8 cellular contexts compared by ENCODE assay signal in genomic region chr19:51570962-51571575, GRCh38. TPM values are rescaled to one million over a fixed set of nuclear protein-coding genes. Genes with fewer than 3 reads are reported as not detected.
DNase-seq lines count a peak whose midpoint lies in the region; ATAC-seq and TF ChIP-seq lines count a peak whose summit lies in the region.

ZNF175 (plus strand) TSS chr19:51571283; CDS start chr19:51573330, 2,047 bp downstream.

- H3K36me3 ChIP-seq in rectal smooth muscle tissue (ENCODE audit: control insufficient read depth, insufficient read depth, low read length) (peaks cover 6% of the 10 kb centered on the region), aorta (ENCODE audit: control insufficient read depth in 1 of 2, insufficient read depth in 2 of 2, low read length in 1 of 2) (peaks cover 0 to 2% of the 10 kb centered on the region in 2 donors)

- H3K4me1 ChIP-seq in rectal smooth muscle tissue (ENCODE audit: control insufficient read depth, insufficient read depth, low read length): peaks cover 14% of the 10 kb centered on the region
- H3K4me1 ChIP-seq in aorta (ENCODE audit: control insufficient read depth in 1 of 2, insufficient read depth in 2 of 2, low read length in 2 of 2): peaks cover 2 to 4% of the 10 kb centered on the region in 2 donors

- no peak for TF ChIP-seq CTCF in GM12864 (IDR thresholded peaks at IDR 0.05; ENCODE audit: low read depth, low read length, missing control alignments)
- TF ChIP-seq CTCF in astrocyte of the spinal cord (IDR thresholded peaks at IDR 0.05; ENCODE audit: low read depth, low read length): no peak

- no peak within 1 kb of the TSS for H3K9ac ChIP-seq in rectal smooth muscle tissue (ENCODE audit: low read length)

- in situ Hi-C loops in astrocyte of the spinal cord (cut with HindIII; ENCODE audit: low sequenced_read_pairs): no loop called here

- peak within 1 kb of the TSS; percentile 81 for H3K4me3 ChIP-seq in GM12864 (ENCODE audit: low read depth, low read length)
- peak within 1 kb of the TSS; percentile 88 for H3K4me3 ChIP-seq in astrocyte of the spinal cord (ENCODE audit: low read depth, low read length)
- H3K4me3 ChIP-seq in rectal smooth muscle tissue (ENCODE audit: low read length): peak within 1 kb of the TSS; percentile 69
- H3K4me3 ChIP-seq in aorta (ENCODE audit: low read length in 2 of 2): peak within 1 kb of the TSS; percentile 84 to 94

- no peaks in the 10 kb centered on the region for H3K9me3 ChIP-seq in aorta (ENCODE audit: control insufficient read depth, low read length)

- H3K27me3 ChIP-seq in rectal smooth muscle tissue (ENCODE audit: control insufficient read depth, insufficient read depth, low read length): no peaks in the 10 kb centered on the region
- H3K27me3 ChIP-seq in aorta (ENCODE audit: control insufficient read depth in 1 of 2, insufficient read depth in 2 of 2, low read length in 1 of 2): no peaks in the 10 kb centered on the region

- peak; percentile 93 for DNase-seq in GM12864 (ENCODE audit: low read depth)
- peak; percentile 94 for DNase-seq in NCI-H146 treated with DMSO at 0.1 percent for 48 hours (lab: John Stamatoyannopoulos, UW; ENCODE audit: unreplicated experiment)
- peak; percentile 80 for DNase-seq in T1000 (lab: John Stamatoyannopoulos, UW)
- DNase-seq in astrocyte of the spinal cord (ENCODE audit: low read depth, low spot score): peak; percentile 98
- DNase-seq in hippocampal formation (lab: John Stamatoyannopoulos, UW): peak; percentile 90 to 95
- peak; percentile 95 to 98 for DNase-seq in aorta

- H3K27ac ChIP-seq in rectal smooth muscle tissue (ENCODE audit: low read depth, low read length) (peak within 1 kb of the TSS; percentile 64), aorta (ENCODE audit: low read depth in 1 of 2, low read length in 2 of 2) (no peak within 1 kb of the TSS)

- intact Hi-C loops in aorta (cut with DNase I): loop anchor here in 1 of 2 donors (10.0 kb wide), 1 partner anchor 236 kb away; no protein-coding TSS in a partner anchor

- WGBS in aorta, 2 donors: 0% methylated on average over 30 of the region's 30 CpGs

- peak; percentile 92 for ATAC-seq in HG02759 (IDR thresholded peaks at IDR 0.05; ENCODE audit: unreplicated experiment)
- ATAC-seq in aorta (ENCODE audit: low FRiP score): peak; percentile 98

RNA-seq across cellular contexts. Expression of gene ZNF175, which starts in this region (rescaled TPM):
- 10 to 100 TPM; 15.1 to 16.6 TPM for total RNA-seq in aorta
- 1 to 10 TPM; 1.8 to 3.1 TPM for polyA plus RNA-seq in aorta
